In the genomic region with DNA sequence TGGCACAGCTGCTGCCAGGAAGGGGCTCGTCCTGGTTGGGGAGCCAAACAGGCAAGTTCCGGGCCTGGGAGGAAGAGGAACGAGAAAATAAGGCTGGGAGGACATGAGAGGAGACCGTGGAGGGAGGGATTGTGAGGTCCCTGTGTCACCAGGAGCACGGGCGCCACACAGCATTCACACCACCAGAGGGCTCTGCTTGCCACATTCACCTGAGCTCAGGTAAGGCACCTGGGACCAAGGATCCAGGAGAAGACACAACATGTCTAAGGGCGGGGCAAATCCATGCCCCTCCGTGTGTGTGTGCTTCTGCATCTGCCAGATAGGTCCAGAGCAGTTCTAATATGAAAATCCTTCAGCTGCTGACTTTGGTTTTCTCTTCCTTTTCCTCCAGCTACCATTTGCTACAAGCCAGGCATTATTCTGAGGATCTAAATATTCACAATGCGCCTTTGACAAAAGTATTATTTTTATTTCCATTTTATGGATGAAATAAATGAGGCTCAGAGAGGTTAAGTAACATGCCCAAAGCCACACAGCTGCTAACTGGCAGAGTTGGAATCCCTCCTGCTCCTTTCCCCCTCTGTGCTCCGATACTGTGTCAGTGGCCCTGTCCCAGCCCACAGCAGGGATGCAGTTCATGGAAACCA, we compare ENCODE assay signal across 9 cellular contexts. TPM values are rescaled to one million over a fixed set of nuclear protein-coding genes. Genes with fewer than 3 reads are reported as not detected.
A peak's percentile ranks its signal among the peaks of the same experiment; 100 is the strongest.
DNase-seq lines count a peak whose midpoint lies in the region; ATAC-seq, FAIRE-seq and TF ChIP-seq lines count a peak whose summit lies in the region.
"Had no signal": no experiment of that assay in that cellular context is flagged by ENCODE, and none has a peak within 500 bp of the region (broad histone marks: within the 10 kb centered on the region; RNA-seq: fewer than 3 reads in every experiment).

No MANE protein-coding gene starts in this region.

- intact Hi-C loops in PC-3 (cut with micrococcal nuclease) (loop anchor here (1.0 kb wide), 1 partner anchor 23 kb away; no protein-coding TSS in a partner anchor), HepG2 (cut with micrococcal nuclease; ENCODE audit: unreplicated experiment) (no loop called here), thyroid gland (cut with DNase I) (loop anchor here (5.0 kb wide), 1 partner anchor 33 kb away; no protein-coding TSS in a partner anchor)

- peaks cover 14% of the 10 kb centered on the region for H3K27me3 Mint-ChIP-seq in activated naive CD8-positive, alpha-beta T cell treated with anti-CD3 and anti-CD28 coated beads, Interleukin-2, amount 10 ng/mL, durations not matched to agents 7 days and 5 days
- H3K27me3 Mint-ChIP-seq: activated B cell treated with CpG ODN at 0.5 μM for 24 hours had no signal

- H3K79me2 ChIP-seq in PC-3 (ENCODE audit: low read length) (no peaks in the 10 kb centered on the region), HepG2 (ENCODE audit: insufficient read depth, low read length) (no peaks in the 10 kb centered on the region)

- ATAC-seq in PC-3 (peak; percentile 86), HepG2 (peak; percentile 25; the same call in 1 of the 3 replicates)
- peak; percentile 28 for ATAC-seq in activated naive CD8-positive, alpha-beta T cell treated with anti-CD3 and anti-CD28 coated beads, Interleukin-2, amount 10 ng/mL, durations not matched to agents 7 days and 5 days (ENCODE audit: low read depth)

- H3K9me3 Mint-ChIP-seq in activated naive CD8-positive, alpha-beta T cell treated with anti-CD3 and anti-CD28 coated beads, Interleukin-2, amount 10 ng/mL, durations not matched to agents 7 days and 5 days: no peaks in the 10 kb centered on the region
- H3K9me3 Mint-ChIP-seq: activated B cell treated with CpG ODN at 0.5 μM for 24 hours had no signal

- WGBS in HepG2 (ENCODE audit: low lambda C conversion rate): 12% methylated on average over 10 of the region's 10 CpGs
- WGBS in thyroid gland, 2 donors: 40 to 46% methylated on average over 10 of the region's 10 CpGs

- H3K9me3 ChIP-seq in PC-3 (ENCODE audit: low read length): no peaks in the 10 kb centered on the region
- H3K9me3 ChIP-seq in HepG2 (ENCODE audit: low read length): no peaks in the 10 kb centered on the region
- no peaks in the 10 kb centered on the region for H3K9me3 ChIP-seq in thyroid gland

- POLR2A ChIA-PET in PC-3 (lab: Charles Lee; ENCODE audit: unreplicated experiment): no interaction called here
- POLR2A ChIA-PET in activated naive CD8-positive, alpha-beta T cell treated with anti-CD3 and anti-CD28 coated beads, Interleukin-2, amount 10 ng/mL, durations not matched to agents 7 days and 5 days (lab: Charles Lee): interaction anchor here (0.6 to 4.8 kb wide), 5 partner anchors 22 to 93 kb away, joined by 3 to 37 read pairs (median 4); a partner anchor contains a TSS
- POLR2A ChIA-PET in HepG2 (lab: Yijun Ruan, JAX): no interaction called here

- TF ChIP-seq CTCF in PC-3 (conservative IDR thresholded peaks at IDR 0.05; ENCODE audit: low read depth, low read length): peak; percentile 90
- peak; percentile 72 for TF ChIP-seq CTCF in HepG2 (CRISPR knock-in tag; IDR thresholded peaks at IDR 0.05)
- peak in 5 of 6 experiments; percentile 31 to 90 (median 82) for TF ChIP-seq CTCF in thyroid gland (IDR thresholded peaks at IDR 0.05)

- H3K4me1 ChIP-seq in PC-3 (ENCODE audit: insufficient read depth, low read length) (peaks cover 13% of the 10 kb centered on the region; the same call in 1 of the 2 replicates), HepG2 (ENCODE audit: insufficient read depth, low read length) (peaks cover 20% of the 10 kb centered on the region), thyroid gland (peaks cover 35 to 57% of the 10 kb centered on the region in 2 donors)

- no peak for FAIRE-seq in HepG2 (lab: Jason Lieb, UNC)

- no peaks in the 10 kb centered on the region for H3K36me3 ChIP-seq in PC-3 (ENCODE audit: low read depth, low read length)
- H3K36me3 ChIP-seq in HepG2 (replicated peaks in 1 of 2; ENCODE audit: control insufficient read depth in 1 of 2, insufficient read depth in 2 of 2, low read length in 2 of 2): no peaks in the 10 kb centered on the region
- H3K36me3 ChIP-seq in thyroid gland: peaks cover 26 to 27% of the 10 kb centered on the region in 2 donors

- DNase-seq in NCI-H82 (lab: John Stamatoyannopoulos, UW) (peak; percentile 40), NCI-H82 treated with DMSO at 0.1 percent for 48 hours (lab: John Stamatoyannopoulos, UW; ENCODE audit: unreplicated experiment) (no peak), PC-3 (peak; percentile 85), HepG2 (ENCODE audit: low spot score) (peak; percentile 25), thyroid gland (peak; percentile 84 to 89), ureter (ENCODE audit: low spot score) (no peak), NOMO-1 treated with dmso at 0.1 percent for 144 hours (lab: John Stamatoyannopoulos, UW; ENCODE audit: unreplicated experiment) (no peak)
- peak; percentile 67 for DNase-seq in activated naive CD8-positive, alpha-beta T cell treated with anti-CD3 and anti-CD28 coated beads, Interleukin-2, amount 10 ng/mL, durations not matched to agents 7 days and 5 days
- DNase-seq: activated B cell treated with CpG ODN at 0.5 μM for 24 hours had no signal

- H3K4me2 ChIP-seq in PC-3 (ENCODE audit: low read length) (no peak overlapping the region), HepG2 (ENCODE audit: low read depth, low read length) (no peak overlapping the region)

- no peak for TF ChIP-seq POLR2A in HepG2 (IDR thresholded peaks at IDR 0.05; ENCODE audit: insufficient read depth in 1 of 2, low read depth in 2 of 2, low read length in 2 of 2)
- TF ChIP-seq POLR2A in thyroid gland (IDR thresholded peaks at IDR 0.05): no peak

- H3K9ac ChIP-seq in PC-3 (ENCODE audit: low read length) (no peak overlapping the region), HepG2 (ENCODE audit: insufficient read depth, low read depth, low read length) (no peak overlapping the region)

- H3K4me3 Mint-ChIP-seq in activated naive CD8-positive, alpha-beta T cell treated with anti-CD3 and anti-CD28 coated beads, Interleukin-2, amount 10 ng/mL, durations not matched to agents 7 days and 5 days: no peak overlapping the region
- H3K4me3 Mint-ChIP-seq: activated B cell treated with CpG ODN at 0.5 μM for 24 hours had no signal

- no peaks in the 10 kb centered on the region for H3F3A ChIP-seq in PC-3 (ENCODE audit: low read length, unreplicated experiment)

- H3K27me3 ChIP-seq in PC-3 (ENCODE audit: low read length): no peaks in the 10 kb centered on the region
- peaks cover 16 to 57% of the 10 kb centered on the region in 2 experiments; a peak in 4 of 5 replicates for H3K27me3 ChIP-seq in HepG2 (ENCODE audit: control insufficient read depth in 1 of 2, insufficient read depth in 2 of 2, low read length in 2 of 2)
- no peaks in the 10 kb centered on the region for H3K27me3 ChIP-seq in thyroid gland

- in situ Hi-C loops in HepG2 (cut with HindIII; ENCODE audit: extremely low pct_ligation_motif_present, low pct_unique_long_range_greater_than_20kb): loop anchor here (5.0 kb wide), 1 partner anchor 33 kb away; no protein-coding TSS in a partner anchor

- H3K27ac Mint-ChIP-seq in activated naive CD8-positive, alpha-beta T cell treated with anti-CD3 and anti-CD28 coated beads, Interleukin-2, amount 10 ng/mL, durations not matched to agents 7 days and 5 days: no peak overlapping the region
- H3K27ac Mint-ChIP-seq: activated B cell treated with CpG ODN at 0.5 μM for 24 hours had no signal

- peak; percentile 35; the same call in 1 of the 2 replicates for TF ChIP-seq RAD21 in HepG2 (CRISPR knock-in tag; IDR thresholded peaks at IDR 0.05)

- CTCF ChIA-PET in PC-3 (lab: Charles Lee) (interaction anchor here (0.6 to 3.1 kb wide), 8 partner anchors 9 to 94 kb away, joined by 3 to 16 read pairs (median 6); a partner anchor contains a TSS), HepG2 (lab: Yijun Ruan, JAX; ENCODE audit: low intra/inter-chr PET ratio, low total read pairs) (interaction anchor here (2.0 to 3.8 kb wide), 3 partner anchors 23 to 94 kb away, joined by 15 to 21 read pairs (median 16); no protein-coding TSS in a partner anchor)

- H4K20me1 ChIP-seq in PC-3 (ENCODE audit: low read length) (no peaks in the 10 kb centered on the region), HepG2 (ENCODE audit: insufficient read depth, low read length) (no peaks in the 10 kb centered on the region)

- H3K27ac ChIP-seq in PC-3 (ENCODE audit: low read length): no peak overlapping the region
- no peak overlapping the region for H3K27ac ChIP-seq in HepG2 (ENCODE audit: extremely low read length, insufficient read depth, low read length)
- H3K27ac ChIP-seq in thyroid gland: peak overlapping the region in 2 of 3 donors; percentile 50 to 71

- H2AFZ ChIP-seq in PC-3 (ENCODE audit: low read length) (no peak overlapping the region), HepG2 (ENCODE audit: low read length) (no peak overlapping the region)

- BruUV-seq in PC-3 (replicated peaks; lab: Mats Ljungman, UMichigan) (no TSS peak), HepG2 (replicated peaks; lab: Mats Ljungman, UMichigan) (no TSS peak)

- H3K4me3 ChIP-seq in PC-3 (ENCODE audit: low read length) (no peak overlapping the region), HepG2 (replicated peaks in 1 of 3; ENCODE audit: insufficient read depth in 1 of 3, low read depth in 2 of 3, low read length in 3 of 3) (no peak overlapping the region), thyroid gland (replicated peaks in 1 of 3) (no peak overlapping the region)

- no peaks in the 10 kb centered on the region for H3K9me2 ChIP-seq in PC-3 (replicated peaks; ENCODE audit: low read length)

- no peaks in the 10 kb centered on the region for H3K36me3 Mint-ChIP-seq in activated naive CD8-positive, alpha-beta T cell treated with anti-CD3 and anti-CD28 coated beads, Interleukin-2, amount 10 ng/mL, durations not matched to agents 7 days and 5 days

- TF ChIP-seq EP300 in HepG2 (IDR thresholded peaks at IDR 0.05; ENCODE audit: low read depth in 2 of 2, low read length in 2 of 2) (no peak), HepG2 (CRISPR knock-in tag; IDR thresholded peaks at IDR 0.05; ENCODE audit: borderline replicate concordance) (no peak)

- H3K4me1 Mint-ChIP-seq in activated naive CD8-positive, alpha-beta T cell treated with anti-CD3 and anti-CD28 coated beads, Interleukin-2, amount 10 ng/mL, durations not matched to agents 7 days and 5 days: peaks cover 16% of the 10 kb centered on the region

RNA-seq across cellular contexts. Expression of a gene that starts 14.6 kb away (rescaled TPM):
- total RNA-seq in PC-3 (2014; rRNA removed) (6.7 and 9.3 TPM in 2 replicates), HepG2 (2016; rRNA removed; fragmentation: Illumina TruSeq; extraction: Trizol) (0.07 TPM in 1 of 2 replicates, not detected in the other), thyroid gland (100 to 1,000 TPM in 2 of 4 donors, 10 to 100 TPM in 2; 87.3 to 178 (median 125) TPM), ureter (83.4 TPM)
- total RNA-seq in activated naive CD8-positive, alpha-beta T cell treated with anti-CD3 and anti-CD28 coated beads, Interleukin-2, amount 10 ng/mL, durations not matched to agents 7 days and 5 days: 1 to 10 TPM in 1 of 2 experiments, under 1 TPM in 1; 0.94 to 1.1 TPM
- not detected in 2 replicates for total RNA-seq in HepG2 (2016; cell fraction: cytosol; rRNA removed; fragmentation: Illumina TruSeq; extraction: Trizol; ENCODE audit: low read depth)
- 0.09 TPM in 1 of 2 replicates, not detected in the other for total RNA-seq in HepG2 (2016; cell fraction: insoluble cytoplasmic fraction; rRNA removed; fragmentation: Illumina TruSeq; extraction: Trizol)
- 0.03 TPM in 1 of 2 replicates, not detected in the other for total RNA-seq in HepG2 (2016; cell fraction: membrane; rRNA removed; fragmentation: Illumina TruSeq; extraction: Trizol)
- total RNA-seq in HepG2 (2016; cell fraction: nucleus; rRNA removed; fragmentation: Illumina TruSeq; extraction: Trizol): 0.40 TPM in 1 of 2 replicates, not detected in the other
- polyA plus RNA-seq in HepG2 (2011; rRNA removed): 0.07 and 0.37 TPM in 2 replicates
- polyA plus RNA-seq in HepG2 (2011; cell fraction: cytosol; rRNA removed): 0.05 and 0.13 TPM in 2 replicates
- polyA plus RNA-seq in HepG2 (2011; cell fraction: nucleus; rRNA removed): 0.56 and 0.95 TPM in 2 replicates
- polyA plus RNA-seq in HepG2 (2012): 0.11 and 0.16 TPM in 2 replicates
- polyA plus RNA-seq in HepG2 (2016; cell fraction: cytosol; fragmentation: Illumina TruSeq; extraction: Trizol; ENCODE audit: low read depth): not detected in 2 replicates
- polyA plus RNA-seq in HepG2 (2016; cell fraction: insoluble cytoplasmic fraction; fragmentation: Illumina TruSeq; extraction: Trizol; ENCODE audit: low read depth): 0.17 TPM in 1 of 2 replicates, not detected in the other
- not detected in 2 replicates for polyA plus RNA-seq in HepG2 (2016; cell fraction: membrane; fragmentation: Illumina TruSeq; extraction: Trizol; ENCODE audit: low read depth)
- polyA plus RNA-seq in HepG2 (2016; cell fraction: nucleus; fragmentation: Illumina TruSeq; extraction: Trizol; ENCODE audit: insufficient read depth, low read depth): 0.63 TPM in 1 of 2 replicates, not detected in the other
- 0.28 and 2.0 TPM in 2 replicates for polyA minus RNA-seq in HepG2 (2011; rRNA and poly(A)+ RNA removed; ENCODE audit: low replicate concordance)
- not detected in 2 replicates for polyA minus RNA-seq in HepG2 (2011; cell fraction: cytosol; rRNA and poly(A)+ RNA removed)
- 0.13 and 1.1 TPM in 2 replicates for polyA minus RNA-seq in HepG2 (2011; cell fraction: nucleus; rRNA and poly(A)+ RNA removed)

RNA-seq across cellular contexts. Expression of a gene that starts 18.8 kb away (rescaled TPM):
- total RNA-seq in PC-3 (2014; rRNA removed) (not detected in 2 replicates), HepG2 (2016; rRNA removed; fragmentation: Illumina TruSeq; extraction: Trizol) (not detected in 2 replicates), thyroid gland (1 to 10 TPM in 3 of 4 donors, under 1 TPM in 1; 0.11 to 1.9 (median 1.2) TPM), ureter (0.89 TPM)
- total RNA-seq in activated naive CD8-positive, alpha-beta T cell treated with anti-CD3 and anti-CD28 coated beads, Interleukin-2, amount 10 ng/mL, durations not matched to agents 7 days and 5 days: under 1 TPM in 1 of 2 experiments, not detected in 1; 0.30 TPM
- not detected in 2 replicates for total RNA-seq in HepG2 (2016; cell fraction: cytosol; rRNA removed; fragmentation: Illumina TruSeq; extraction: Trizol; ENCODE audit: low read depth)
- not detected in 2 replicates for total RNA-seq in HepG2 (2016; cell fraction: insoluble cytoplasmic fraction; rRNA removed; fragmentation: Illumina TruSeq; extraction: Trizol)
- not detected in 2 replicates for total RNA-seq in HepG2 (2016; cell fraction: membrane; rRNA removed; fragmentation: Illumina TruSeq; extraction: Trizol)
- total RNA-seq in HepG2 (2016; cell fraction: nucleus; rRNA removed; fragmentation: Illumina TruSeq; extraction: Trizol): not detected in 2 replicates
- not detected in 2 replicates for polyA plus RNA-seq in HepG2 (2011; rRNA removed)
- not detected in 2 replicates for polyA plus RNA-seq in HepG2 (2011; cell fraction: cytosol; rRNA removed)
- not detected in 2 replicates for polyA plus RNA-seq in HepG2 (2011; cell fraction: nucleus; rRNA removed)
- not detected in 2 replicates for polyA plus RNA-seq in HepG2 (2012)
- polyA plus RNA-seq in HepG2 (2016; cell fraction: cytosol; fragmentation: Illumina TruSeq; extraction: Trizol; ENCODE audit: low read depth): not detected in 2 replicates
- not detected in 2 replicates for polyA plus RNA-seq in HepG2 (2016; cell fraction: insoluble cytoplasmic fraction; fragmentation: Illumina TruSeq; extraction: Trizol; ENCODE audit: low read depth)
- polyA plus RNA-seq in HepG2 (2016; cell fraction: membrane; fragmentation: Illumina TruSeq; extraction: Trizol; ENCODE audit: low read depth): not detected in 2 replicates
- polyA plus RNA-seq in HepG2 (2016; cell fraction: nucleus; fragmentation: Illumina TruSeq; extraction: Trizol; ENCODE audit: insufficient read depth, low read depth): not detected in 2 replicates
- not detected in 2 replicates for polyA minus RNA-seq in HepG2 (2011; rRNA and poly(A)+ RNA removed; ENCODE audit: low replicate concordance)
- not detected in 2 replicates for polyA minus RNA-seq in HepG2 (2011; cell fraction: cytosol; rRNA and poly(A)+ RNA removed)
- not detected in 2 replicates for polyA minus RNA-seq in HepG2 (2011; cell fraction: nucleus; rRNA and poly(A)+ RNA removed)

RNA-seq across cellular contexts. Expression of a gene that starts 28.9 kb away (rescaled TPM):
- total RNA-seq in PC-3 (2014; rRNA removed) (21.4 and 22.3 TPM in 2 replicates), HepG2 (2016; rRNA removed; fragmentation: Illumina TruSeq; extraction: Trizol) (2.6 and 3.7 TPM in 2 replicates), thyroid gland (100 to 1,000 TPM in 3 of 4 donors, 10 to 100 TPM in 1; 59.3 to 276 (median 187) TPM), ureter (41.3 TPM)
- 10 to 100 TPM; 13.4 to 13.9 TPM for total RNA-seq in activated naive CD8-positive, alpha-beta T cell treated with anti-CD3 and anti-CD28 coated beads, Interleukin-2, amount 10 ng/mL, durations not matched to agents 7 days and 5 days
- total RNA-seq in HepG2 (2016; cell fraction: cytosol; rRNA removed; fragmentation: Illumina TruSeq; extraction: Trizol; ENCODE audit: low read depth): 2.3 and 3.1 TPM in 2 replicates
- total RNA-seq in HepG2 (2016; cell fraction: insoluble cytoplasmic fraction; rRNA removed; fragmentation: Illumina TruSeq; extraction: Trizol): 2.3 and 3.4 TPM in 2 replicates
- total RNA-seq in HepG2 (2016; cell fraction: membrane; rRNA removed; fragmentation: Illumina TruSeq; extraction: Trizol): 5.0 and 6.3 TPM in 2 replicates
- 2.5 and 2.6 TPM in 2 replicates for total RNA-seq in HepG2 (2016; cell fraction: nucleus; rRNA removed; fragmentation: Illumina TruSeq; extraction: Trizol)
- polyA plus RNA-seq in HepG2 (2011; rRNA removed): 2.2 and 3.1 TPM in 2 replicates
- polyA plus RNA-seq in HepG2 (2011; cell fraction: cytosol; rRNA removed): 2.4 and 2.6 TPM in 2 replicates
- polyA plus RNA-seq in HepG2 (2011; cell fraction: nucleus; rRNA removed): 3.1 and 4.1 TPM in 2 replicates
- polyA plus RNA-seq in HepG2 (2012): 2.1 and 3.5 TPM in 2 replicates
- 3.8 and 3.9 TPM in 2 replicates for polyA plus RNA-seq in HepG2 (2016; cell fraction: cytosol; fragmentation: Illumina TruSeq; extraction: Trizol; ENCODE audit: low read depth)
- polyA plus RNA-seq in HepG2 (2016; cell fraction: insoluble cytoplasmic fraction; fragmentation: Illumina TruSeq; extraction: Trizol; ENCODE audit: low read depth): 2.6 and 3.2 TPM in 2 replicates
- 6.3 and 6.9 TPM in 2 replicates for polyA plus RNA-seq in HepG2 (2016; cell fraction: membrane; fragmentation: Illumina TruSeq; extraction: Trizol; ENCODE audit: low read depth)
- polyA plus RNA-seq in HepG2 (2016; cell fraction: nucleus; fragmentation: Illumina TruSeq; extraction: Trizol; ENCODE audit: insufficient read depth, low read depth): 5.6 and 6.3 TPM in 2 replicates
- polyA minus RNA-seq in HepG2 (2011; rRNA and poly(A)+ RNA removed; ENCODE audit: low replicate concordance): 5.7 and 45.5 TPM in 2 replicates
- 1.5 and 2.1 TPM in 2 replicates for polyA minus RNA-seq in HepG2 (2011; cell fraction: cytosol; rRNA and poly(A)+ RNA removed)
- polyA minus RNA-seq in HepG2 (2011; cell fraction: nucleus; rRNA and poly(A)+ RNA removed): 1.7 and 2.8 TPM in 2 replicates

RNA-seq across cellular contexts. Expression of a gene that starts 38.3 kb away (rescaled TPM):
- total RNA-seq in PC-3 (2014; rRNA removed): 20.3 and 22.1 TPM in 2 replicates
- 10 to 100 TPM; 36.0 to 41.1 TPM for total RNA-seq in activated naive CD8-positive, alpha-beta T cell treated with anti-CD3 and anti-CD28 coated beads, Interleukin-2, amount 10 ng/mL, durations not matched to agents 7 days and 5 days
- total RNA-seq in HepG2 (2016; rRNA removed; fragmentation: Illumina TruSeq; extraction: Trizol): 32.8 and 54.2 TPM in 2 replicates
- 1.8 and 2.4 TPM in 2 replicates for total RNA-seq in HepG2 (2016; cell fraction: cytosol; rRNA removed; fragmentation: Illumina TruSeq; extraction: Trizol; ENCODE audit: low read depth)
- 32.6 and 56.0 TPM in 2 replicates for total RNA-seq in HepG2 (2016; cell fraction: insoluble cytoplasmic fraction; rRNA removed; fragmentation: Illumina TruSeq; extraction: Trizol)
- total RNA-seq in HepG2 (2016; cell fraction: membrane; rRNA removed; fragmentation: Illumina TruSeq; extraction: Trizol): 6.0 and 7.0 TPM in 2 replicates
- total RNA-seq in HepG2 (2016; cell fraction: nucleus; rRNA removed; fragmentation: Illumina TruSeq; extraction: Trizol): 20.5 and 22.8 TPM in 2 replicates
- polyA plus RNA-seq in HepG2 (2011; rRNA removed): 6.0 and 8.8 TPM in 2 replicates
- 2.6 and 4.0 TPM in 2 replicates for polyA plus RNA-seq in HepG2 (2011; cell fraction: cytosol; rRNA removed)
- 2.1 and 4.0 TPM in 2 replicates for polyA plus RNA-seq in HepG2 (2011; cell fraction: nucleus; rRNA removed)
- 12.7 and 13.8 TPM in 2 replicates for polyA plus RNA-seq in HepG2 (2012)
- polyA plus RNA-seq in HepG2 (2016; cell fraction: cytosol; fragmentation: Illumina TruSeq; extraction: Trizol; ENCODE audit: low read depth): 1.9 and 2.4 TPM in 2 replicates
- polyA plus RNA-seq in HepG2 (2016; cell fraction: insoluble cytoplasmic fraction; fragmentation: Illumina TruSeq; extraction: Trizol; ENCODE audit: low read depth): 54.9 and 56.4 TPM in 2 replicates
- polyA plus RNA-seq in HepG2 (2016; cell fraction: membrane; fragmentation: Illumina TruSeq; extraction: Trizol; ENCODE audit: low read depth): 4.1 and 4.9 TPM in 2 replicates
- 28.1 and 29.6 TPM in 2 replicates for polyA plus RNA-seq in HepG2 (2016; cell fraction: nucleus; fragmentation: Illumina TruSeq; extraction: Trizol; ENCODE audit: insufficient read depth, low read depth)
- polyA minus RNA-seq in HepG2 (2011; rRNA and poly(A)+ RNA removed; ENCODE audit: low replicate concordance): 1.6 and 3.1 TPM in 2 replicates
- 6.3 and 6.5 TPM in 2 replicates for polyA minus RNA-seq in HepG2 (2011; cell fraction: cytosol; rRNA and poly(A)+ RNA removed)
- polyA minus RNA-seq in HepG2 (2011; cell fraction: nucleus; rRNA and poly(A)+ RNA removed): 25.4 and 29.5 TPM in 2 replicates
- total RNA-seq in thyroid gland: 10 to 100 TPM; 17.9 to 24.9 (median 21.4) TPM
- total RNA-seq in ureter: 35.5 TPM

Comparison
In these comparisons a context has a peak if more than half of its experiments do, and no peak if none do; other contexts are left out.
1. DNase-seq: peak in NCI-H82 (single experiment), PC-3 (single experiment), activated naive CD8-positive, alpha-beta T cell treated with anti-CD3 and anti-CD28 coated beads, Interleukin-2, amount 10 ng/mL, durations not matched to agents 7 days and 5 days (single experiment), HepG2 (single experiment) and thyroid gland (2 of 2); none in NCI-H82 treated with DMSO at 0.1 percent for 48 hours (single experiment), ureter (single experiment) and NOMO-1 treated with dmso at 0.1 percent for 144 hours (single experiment).
2. ATAC-seq: peak in every context shown above with its lines; median percentile 86 in PC-3; 28 in activated naive CD8-positive, alpha-beta T cell treated with anti-CD3 and anti-CD28 coated beads, Interleukin-2, amount 10 ng/mL, durations not matched to agents 7 days and 5 days; 25 in HepG2.
3. H3K27ac ChIP-seq: peak in thyroid gland (2 of 3); none in PC-3 (single experiment) and HepG2 (single experiment).
4. Peak in every context shown above with its lines, with median percentiles within 50 percentile points of each other: CTCF ChIP-seq.